In genomic region chr4:153197301-153197700, GRCh38 we compare ENCODE assay signal across 25 cellular contexts.
"Had no signal": no experiment of that assay in that cellular context is flagged by ENCODE, and none has a peak within 500 bp of the region (broad histone marks: within the 10 kb centered on the region; RNA-seq: fewer than 3 reads in every experiment).

No MANE protein-coding gene starts in this region.

- DNase-seq: colonic mucosa; cortex of kidney; effector CD8-positive, alpha-beta T cell; effector memory CD8-positive, alpha-beta T cell; endodermal cell; erythroblast; esophagus squamous epithelium; foreskin fibroblast; foreskin melanocyte; gastrocnemius medialis; glutamatergic neuron; heart right ventricle; hippocampal formation; kidney; left cardiac atrium; left lung; left ventricle myocardium superior; lower lobe of right lung; mesenchymal stem cell; mucosa of descending colon; naive B cell had no signal

- H3K9me3 Mint-ChIP-seq: dendritic cell treated with granulocyte-macrophage colony-stimulating factor and Interleukin-4, amounts not matched to agents 40 ng/mL and 50 ng/mL, for 4 days; effector memory CD8-positive, alpha-beta T cell; endodermal cell; mesothelial cell of epicardium; naive B cell had no signal

- ATAC-seq: effector memory CD8-positive, alpha-beta T cell; esophagus mucosa; gastrocnemius medialis; heart right ventricle; left cardiac atrium; left lung; left ventricle myocardium superior; lower lobe of right lung; mucosa of descending colon had no signal

- H3K27ac Mint-ChIP-seq: dendritic cell treated with granulocyte-macrophage colony-stimulating factor and Interleukin-4, amounts not matched to agents 40 ng/mL and 50 ng/mL, for 4 days; effector memory CD8-positive, alpha-beta T cell; endodermal cell; mesothelial cell of epicardium; naive B cell had no signal

- H3K4me1 ChIP-seq: colonic mucosa, esophagus squamous epithelium, gastrocnemius medialis, heart right ventricle, left lung, lower lobe of right lung had no signal

- H3K27me3 ChIP-seq: colonic mucosa, esophagus squamous epithelium, gastrocnemius medialis, heart right ventricle, left lung had no signal

- H3K4me3 Mint-ChIP-seq: dendritic cell treated with granulocyte-macrophage colony-stimulating factor and Interleukin-4, amounts not matched to agents 40 ng/mL and 50 ng/mL, for 4 days; effector memory CD8-positive, alpha-beta T cell; endodermal cell; mesothelial cell of epicardium; naive B cell had no signal

- H3K36me3 ChIP-seq: colonic mucosa, esophagus squamous epithelium, gastrocnemius medialis, heart right ventricle, left lung, lower lobe of right lung had no signal

- H3K9me3 ChIP-seq: colonic mucosa, esophagus squamous epithelium, gastrocnemius medialis, heart right ventricle, left lung, lower lobe of right lung, mucosa of descending colon had no signal

- H3K27ac ChIP-seq: colonic mucosa, epithelial cell of prostate, esophagus squamous epithelium, gastrocnemius medialis, heart right ventricle, left lung, lower lobe of right lung had no signal

- H3K36me3 Mint-ChIP-seq: mesothelial cell of epicardium, naive B cell had no signal

- H3K4me1 Mint-ChIP-seq: mesothelial cell of epicardium, naive B cell had no signal

- H3K4me3 ChIP-seq: colonic mucosa, esophagus squamous epithelium, gastrocnemius medialis, heart right ventricle, left lung, lower lobe of right lung, mucosa of descending colon had no signal

- H3K27me3 Mint-ChIP-seq: dendritic cell treated with granulocyte-macrophage colony-stimulating factor and Interleukin-4, amounts not matched to agents 40 ng/mL and 50 ng/mL, for 4 days had no signal
